ENCODE assay signal across 1 cellular context in genomic region chr12:50354908-50355307, GRCh38.
TF ChIP-seq lines count a peak whose summit lies in the region.

No MANE protein-coding gene starts in this region.

TF ChIP-seq in SK-N-SH treated with all-trans-retinoic acid at 6 μM for 48 hours, 23 proteins besides CTCF, POLR2A, EP300 and RAD21 (continued from another document):
- TF ChIP-seq CSRNP3 (CRISPR knock-in tag; IDR thresholded peaks at IDR 0.05) (no peak), ZC3H10 (CRISPR knock-in tag; IDR thresholded peaks at IDR 0.05) (no peak), TSHZ2 (CRISPR knock-in tag; IDR thresholded peaks at IDR 0.05) (no peak), CREB5 (CRISPR knock-in tag; IDR thresholded peaks at IDR 0.05; ENCODE audit: low read depth) (no peak), SNAI2 (CRISPR knock-in tag; IDR thresholded peaks at IDR 0.05) (no peak), ZFP30 (CRISPR knock-in tag; IDR thresholded peaks at IDR 0.05) (no peak), GLIS3 (CRISPR knock-in tag; IDR thresholded peaks at IDR 0.05) (no peak)
